Comparison of ENCODE assay signal across 22 cellular contexts in the genomic region with DNA sequence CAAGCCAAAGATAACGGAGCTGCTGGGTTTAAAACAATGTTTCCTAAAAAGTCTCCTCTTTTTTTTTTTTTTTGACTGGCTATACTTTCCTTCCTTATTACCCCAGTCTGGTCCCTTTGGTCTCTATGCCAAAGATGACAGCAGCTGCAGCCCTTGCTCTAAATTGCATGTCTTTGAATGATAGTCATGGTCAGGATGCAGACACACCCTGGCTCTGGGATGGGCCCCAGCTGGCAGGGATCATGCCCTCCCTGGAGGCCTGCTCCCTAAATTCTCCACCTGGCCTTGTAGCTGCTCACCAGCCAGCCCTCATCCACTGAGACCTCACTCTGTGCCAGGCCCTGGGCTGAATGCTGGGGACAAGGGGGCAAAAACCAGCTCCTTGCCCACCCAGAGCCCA.
DNase-seq lines count a peak whose midpoint lies in the region; ATAC-seq, FAIRE-seq and TF ChIP-seq lines count a peak whose summit lies in the region.
"Had no signal": no experiment of that assay in that cellular context is flagged by ENCODE, and none has a peak within 500 bp of the region (broad histone marks: within the 10 kb centered on the region; RNA-seq: fewer than 3 reads in every experiment).

No MANE protein-coding gene starts in this region.

- peak; percentile 81 for DNase-seq in AG10803 (ENCODE audit: low read depth)
- peak; percentile 44 for DNase-seq in HCEC 1CT
- DNase-seq in dedifferentiated amniotic fluid mesenchymal stem cell (ENCODE audit: extremely low spot score): peak; percentile 46
- DNase-seq in mucosa of descending colon: peak in 1 of 3 donors; percentile 21
- no peak for DNase-seq in activated gamma-delta T cell treated with Interleukin-2 at 50 U/mL for 16 hours
- DNase-seq in GM19239 (ENCODE audit: insufficient read length, low spot score): no peak
- DNase-seq in NCI-H345 (lab: John Stamatoyannopoulos, UW): no peak
- no peak for DNase-seq in SKM-1 treated with dmso at 0.1 percent for 144 hours (lab: John Stamatoyannopoulos, UW; ENCODE audit: unreplicated experiment)
- DNase-seq: activated CD4-positive, alpha-beta T cell treated with anti-CD3 and anti-CD28 coated beads for 36 hours; activated naive CD4-positive, alpha-beta T cell treated with anti-CD3 and anti-CD28 coated beads, Interleukin-2, amount 50 U/mL, for 16 hours; activated T-cell treated with anti-CD3 and anti-CD28 coated beads, Interleukin-2, amount 50 U/mL, for 72 hours; anterior cingulate cortex; caudate nucleus; CD4-positive, CD25-positive, alpha-beta regulatory T cell; kidney; NCI-H1417 treated with DMSO at 0.1 percent for 48 hours; NCI-H524 treated with DMSO at 0.1 percent for 48 hours had no signal

- H3K36me3 ChIP-seq in mucosa of descending colon (ENCODE audit: low read depth): no peaks in the 10 kb centered on the region
- H3K36me3 ChIP-seq: HAP-1, vagina had no signal

- TF ChIP-seq CTCF in AG10803 (conservative IDR thresholded peaks at IDR 0.05; ENCODE audit: low read length): no peak
- no peak for TF ChIP-seq CTCF in mucosa of descending colon (IDR thresholded peaks at IDR 0.05)

- ATAC-seq in mucosa of descending colon: peak; percentile 80
- ATAC-seq: activated CD4-positive, alpha-beta T cell treated with anti-CD3 and anti-CD28 coated beads for 36 hours; activated T-cell treated with anti-CD3 and anti-CD28 coated beads, Interleukin-2, amount 50 U/mL, for 72 hours; gastroesophageal sphincter; natural killer cell treated with Interleukin-12 subunit alpha and Interleukin-12 subunit beta and Interleukin-15 and Interleukin-18, amount 100 ng/mL, for 72 hours had no signal

- FAIRE-seq in GM19239 (lab: Jason Lieb, UNC): no peak
- FAIRE-seq: G401.6, kidney had no signal

- intact Hi-C loops in mucosa of descending colon (cut with DNase I, micrococcal nuclease): no loop called here

- peaks cover 5% of the 10 kb centered on the region for H3K9me3 ChIP-seq in mucosa of descending colon
- H3K9me3 ChIP-seq: vagina had no signal

- no peaks in the 10 kb centered on the region for H3K4me1 ChIP-seq in mucosa of descending colon (ENCODE audit: low read depth)
- H3K4me1 ChIP-seq: gastroesophageal sphincter, HAP-1, vagina had no signal

- no peak overlapping the region for H3K4me3 ChIP-seq in AG10803 (ENCODE audit: low read length)
- no peak overlapping the region for H3K4me3 ChIP-seq in mucosa of descending colon
- H3K4me3 ChIP-seq: gastroesophageal sphincter, HAP-1, vagina had no signal

Comparison
In these comparisons a context has a peak if more than half of its experiments do, and no peak if none do; other contexts are left out.
1. DNase-seq: peak in AG10803 (single experiment), HCEC 1CT (single experiment) and dedifferentiated amniotic fluid mesenchymal stem cell (single experiment); none in activated gamma-delta T cell treated with Interleukin-2 at 50 U/mL for 16 hours (single experiment), GM19239 (single experiment), NCI-H345 (single experiment) and SKM-1 treated with dmso at 0.1 percent for 144 hours (single experiment).